ENCODE assay signal across 27 cellular contexts in the genomic region with DNA sequence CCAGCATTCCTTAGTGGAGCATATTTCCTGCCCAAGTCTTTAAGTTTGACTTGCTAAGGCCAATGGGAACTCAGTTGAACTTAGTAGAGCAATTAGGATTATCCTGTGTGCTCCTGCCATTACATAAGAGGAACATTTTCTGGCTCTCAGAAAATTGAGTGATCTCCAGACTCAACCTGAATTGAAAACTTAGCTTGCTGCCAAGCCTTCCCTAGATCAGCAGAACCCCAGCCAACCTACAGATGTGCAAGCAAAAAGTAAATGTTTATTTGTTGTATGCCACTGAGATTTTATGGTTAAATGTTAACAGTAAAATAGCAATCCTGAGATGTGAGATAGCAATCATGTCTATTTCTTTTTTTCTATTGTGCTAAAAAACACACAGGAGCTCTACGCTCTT.
"Had no signal": no experiment of that assay in that cellular context is flagged by ENCODE, and none has a peak within 500 bp of the region (broad histone marks: within the 10 kb centered on the region; RNA-seq: fewer than 3 reads in every experiment).

No MANE protein-coding gene starts in this region.

- H3K4me3 ChIP-seq: stomach, suprapubic skin, testis, thoracic aorta, thyroid gland, tibial artery, tibial nerve, transverse colon, upper lobe of left lung, upper lobe of right lung, uterus, vagina had no signal

- H3K9me3 ChIP-seq: stomach, suprapubic skin, testis, thoracic aorta, thyroid gland, tibial artery, tibial nerve, transverse colon, upper lobe of left lung, upper lobe of right lung, uterus, vagina had no signal

- H3K27me3 ChIP-seq: stomach, suprapubic skin, testis, thyroid gland, tibial artery, tibial nerve, transverse colon, upper lobe of left lung, upper lobe of right lung, uterus, vagina had no signal

- H3K4me1 ChIP-seq: stomach, suprapubic skin, testis, thyroid gland, tibial artery, tibial nerve, transverse colon, upper lobe of left lung, upper lobe of right lung, uterus, vagina had no signal

- H3K36me3 ChIP-seq: stomach, suprapubic skin, thoracic aorta, thyroid gland, tibial artery, tibial nerve, transverse colon, upper lobe of left lung, upper lobe of right lung, uterus, vagina had no signal

- ATAC-seq: stimulated activated effector memory CD8-positive, alpha-beta T cell treated with anti-CD3 and anti-CD28 coated beads, Interleukin-12 subunit alpha, Interleukin-12 subunit beta, amount 100 ng/mL, for 72 hours; stimulated activated memory B cell treated with anti-CD40 and anti-IgM and Interleukin-4, amounts not matched to agents 10 μg/mL and 1 μg/mL and 100 μg/mL, for 72 hours; stimulated activated naive B cell treated with anti-CD40 and anti-IgM and Interleukin-4, amounts not matched to agents 10 μg/mL and 1 μg/mL and 100 μg/mL, for 72 hours; stimulated activated naive CD8-positive, alpha-beta T cell treated with anti-CD3 and anti-CD28 coated beads, Interleukin-15, amount 100 ng/mL, for 72 hours; stimulated activated naive CD8-positive, alpha-beta T cell treated with anti-CD3 and anti-CD28 coated beads, Interleukin-15, Interleukin-2, amounts not matched to agents 100 U/mL and 50 U/mL, for 24 hours; upper lobe of right lung had no signal

- DNase-seq: stimulated activated CD4-positive, alpha-beta T cell treated with anti-CD3 and anti-CD28 coated beads, Interleukin-2, amount 100 ng/mL, for 48 hours; stimulated activated CD4-positive, alpha-beta T cell treated with anti-CD3 and anti-CD28 coated beads, Interleukin-4, amount 100 ng/mL, for 1 hour; stimulated activated CD4-positive, alpha-beta T cell treated with anti-CD3 and anti-CD28 coated beads, Interleukin-4, amount 100 ng/mL, for 24 hours; stimulated activated CD4-positive, alpha-beta T cell treated with anti-CD3 and anti-CD28 coated beads, Interleukin-4, amount 100 ng/mL, for 4 hours; stimulated activated CD8-positive, alpha-beta memory T cell treated with anti-CD3 and anti-CD28 coated beads, Interleukin-4, amount 100 ng/mL, for 48 hours; stimulated activated naive B cell treated with anti-CD40 and anti-IgM and Interleukin-4, amounts not matched to agents 10 μg/mL and 1 μg/mL and 100 μg/mL, for 72 hours; stimulated activated naive CD4-positive, alpha-beta T cell; stimulated activated naive CD4-positive, alpha-beta T cell treated with Interleukin-2 at 50 U/mL for 16 hours; stimulated activated naive CD8-positive, alpha-beta T cell treated with anti-CD3 and anti-CD28 coated beads, Interleukin-15, amount 100 ng/mL, for 72 hours; stimulated activated naive CD8-positive, alpha-beta T cell treated with anti-CD3 and anti-CD28 coated beads, Interleukin-15, Interleukin-2, amounts not matched to agents 100 U/mL and 50 U/mL, for 24 hours; stomach; substantia nigra; testis; thyroid gland; tibial artery; transverse colon; trophoblast cell; upper lobe of left lung; upper lobe of right lung; uterus had no signal

- FAIRE-seq: urothelium cell line had no signal

- H3K27ac ChIP-seq: stomach, suprapubic skin, testis, thoracic aorta, thyroid gland, tibial artery, tibial nerve, transverse colon, upper lobe of left lung, upper lobe of right lung, uterus, vagina had no signal
